Comparison of ENCODE assay signal across 9 cellular contexts in genomic region chr6:42911171-42912021, GRCh38. TPM values are rescaled to one million over a fixed set of nuclear protein-coding genes. Genes with fewer than 3 reads are reported as not detected.
A peak's percentile ranks its signal among the peaks of the same experiment; 100 is the strongest.
DNase-seq lines count a peak whose midpoint lies in the region; ATAC-seq and TF ChIP-seq lines count a peak whose summit lies in the region.
"Had no signal": no experiment of that assay in that cellular context is flagged by ENCODE, and none has a peak within 500 bp of the region (broad histone marks: within the 10 kb centered on the region; RNA-seq: fewer than 3 reads in every experiment).

No MANE protein-coding gene starts in this region.

- peak overlapping the region; percentile 10 for H3K4me3 ChIP-seq in fibroblast of pulmonary artery (replicated peaks; ENCODE audit: low read depth, low read length)

- TF ChIP-seq CTCF in fibroblast of pulmonary artery (IDR thresholded peaks at IDR 0.05; ENCODE audit: low read length, missing control alignments) (no peak), omental fat pad (IDR thresholded peaks at IDR 0.05) (no peak), GM13976 (IDR thresholded peaks at IDR 0.05; ENCODE audit: borderline replicate concordance, control extremely low read depth, extremely low read depth, insufficient read depth, missing control alignments) (no peak)

- in situ Hi-C loops in GM13976 (cut with MboI; ENCODE audit: low sequenced_read_pairs, unreplicated experiment) = no loop called here

- DNase-seq in COLO668 (lab: John Stamatoyannopoulos, UW; ENCODE audit: unreplicated experiment) (peak; percentile 67), NCI-H2171 (lab: John Stamatoyannopoulos, UW) (peak; percentile 90), fibroblast of pulmonary artery (ENCODE audit: low read depth) (no peak), omental fat pad (ENCODE audit: low spot score) (no peak), GM13976 (ENCODE audit: low spot score) (no peak), NOMO-1 treated with DMSO at 0.1 percent for 48 hours (lab: John Stamatoyannopoulos, UW; ENCODE audit: unreplicated experiment) (no peak), NCI-H226 (no peak)

- ATAC-seq in omental fat pad (ENCODE audit: low FRiP score) = peak; percentile 43
- ATAC-seq in GM18868 (IDR thresholded peaks at IDR 0.05; ENCODE audit: unreplicated experiment) = no peak

RNA-seq across cellular contexts. Expression of gene PTCRA, which starts 4.5 kb away (rescaled TPM):
- under 1 TPM in 1 of 4 donors, not detected in 3; 0.72 TPM for total RNA-seq in omental fat pad
- total RNA-seq: NCI-H460 had no signal

RNA-seq across cellular contexts. Expression of gene CNPY3, which starts 17.9 kb away (rescaled TPM):
- total RNA-seq in omental fat pad = 10 to 100 TPM; 28.4 to 43.7 (median 32.6) TPM

RNA-seq across cellular contexts. Expression of gene RPL7L1, which starts 32.0 kb away (rescaled TPM):
- 100 to 1,000 TPM in 2 of 4 donors, 10 to 100 TPM in 2; 93.0 to 138 (median 105) TPM for total RNA-seq in omental fat pad

RNA-seq across cellular contexts. Expression of gene GNMT, which starts 49.2 kb away (rescaled TPM):
- 1 to 10 TPM in 2 of 4 donors, under 1 TPM in 1, not detected in 1; 0.84 to 1.1 (median 1.0) TPM for total RNA-seq in omental fat pad
- total RNA-seq: NCI-H460 had no signal

Comparison
In these comparisons a context has a peak if more than half of its experiments do, and no peak if none do; other contexts are left out.
1. DNase-seq: peak in COLO668 (single experiment) and NCI-H2171 (single experiment); none in fibroblast of pulmonary artery (single experiment), omental fat pad (single experiment), GM13976 (single experiment), NOMO-1 treated with DMSO at 0.1 percent for 48 hours (single experiment) and NCI-H226 (single experiment).